ENCODE assay signal across 12 cellular contexts in the genomic region with DNA sequence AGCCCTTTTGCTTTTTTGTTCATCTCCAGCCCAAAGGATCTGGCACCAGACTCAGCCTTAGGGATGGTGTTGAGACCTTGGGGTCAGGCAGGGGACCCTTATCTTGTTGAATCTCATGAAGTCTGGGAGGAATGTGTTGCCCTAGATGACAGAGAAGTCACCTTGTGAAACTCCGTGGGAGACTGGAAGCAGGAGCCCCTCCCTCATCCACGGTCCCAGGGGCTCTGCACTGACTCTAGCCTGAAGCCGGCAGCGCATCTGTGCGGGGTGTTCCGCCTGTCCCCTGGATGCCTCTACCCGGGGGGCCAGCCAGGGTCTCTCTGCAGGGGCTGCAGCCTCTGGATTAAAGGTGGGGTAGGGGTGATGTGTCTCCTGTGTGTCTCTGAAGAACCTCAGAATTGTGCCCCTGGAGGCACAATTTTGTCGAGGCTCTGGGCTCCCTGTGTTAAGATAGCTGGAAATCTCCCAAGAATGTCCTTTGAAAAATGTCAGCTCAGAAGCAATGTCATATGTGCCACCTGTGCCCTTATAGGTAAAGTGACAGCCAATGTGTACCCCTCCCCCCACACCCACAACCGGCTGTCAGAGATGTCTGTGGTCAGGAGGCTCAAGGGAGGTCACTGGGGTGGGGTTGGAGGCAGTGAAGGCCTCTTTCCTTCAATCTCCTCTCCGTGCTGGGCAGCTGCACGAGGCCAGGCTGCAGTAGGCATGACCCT. TPM values are rescaled to one million over a fixed set of nuclear protein-coding genes. Genes with fewer than 3 reads are reported as not detected.
DNase-seq lines count a peak whose midpoint lies in the region; ATAC-seq and TF ChIP-seq lines count a peak whose summit lies in the region.
"Had no signal": no experiment of that assay in that cellular context is flagged by ENCODE, and none has a peak within 500 bp of the region (broad histone marks: within the 10 kb centered on the region; RNA-seq: fewer than 3 reads in every experiment).

No MANE protein-coding gene starts in this region.

- no peak overlapping the region for H3K4me3 Mint-ChIP-seq in activated naive CD8-positive, alpha-beta T cell treated with anti-CD3 and anti-CD28 coated beads, Interleukin-2, amount 10 ng/mL, durations not matched to agents 7 days and 5 days
- H3K4me3 Mint-ChIP-seq in activated naive CD8-positive, alpha-beta T cell treated with anti-CD3 and anti-CD28 coated beads for 36 hours, result no peak overlapping the region
- peak overlapping the region; percentile 34 for H3K4me3 Mint-ChIP-seq in type B pancreatic cell
- no peak overlapping the region for H3K4me3 Mint-ChIP-seq in immature natural killer cell
- H3K4me3 Mint-ChIP-seq: memory B cell had no signal

- peak; percentile 12 for ATAC-seq in activated naive CD8-positive, alpha-beta T cell treated with anti-CD3 and anti-CD28 coated beads, Interleukin-2, amount 10 ng/mL, durations not matched to agents 7 days and 5 days (ENCODE audit: low read depth)
- no peak for ATAC-seq in HG03175 (IDR thresholded peaks at IDR 0.05; ENCODE audit: unreplicated experiment)

- POLR2A ChIA-PET in activated naive CD8-positive, alpha-beta T cell treated with anti-CD3 and anti-CD28 coated beads, Interleukin-2, amount 10 ng/mL, durations not matched to agents 7 days and 5 days (lab: Charles Lee), result interaction anchor here (0.6 kb wide), 1 partner anchor 13 kb away, joined by 4 read pairs; no protein-coding TSS in a partner anchor

- H3K9me3 Mint-ChIP-seq in activated naive CD8-positive, alpha-beta T cell treated with anti-CD3 and anti-CD28 coated beads, Interleukin-2, amount 10 ng/mL, durations not matched to agents 7 days and 5 days, result no peaks in the 10 kb centered on the region
- no peaks in the 10 kb centered on the region for H3K9me3 Mint-ChIP-seq in activated naive CD8-positive, alpha-beta T cell treated with anti-CD3 and anti-CD28 coated beads for 36 hours
- H3K9me3 Mint-ChIP-seq in type B pancreatic cell (no peaks in the 10 kb centered on the region), immature natural killer cell (no peaks in the 10 kb centered on the region)
- H3K9me3 Mint-ChIP-seq: memory B cell had no signal

- DNase-seq in activated naive CD8-positive, alpha-beta T cell treated with anti-CD3 and anti-CD28 coated beads, Interleukin-2, amount 10 ng/mL, durations not matched to agents 7 days and 5 days, result no peak
- DNase-seq in activated naive CD8-positive, alpha-beta T cell treated with anti-CD3 and anti-CD28 coated beads for 36 hours, result no peak
- DNase-seq in myocyte (ENCODE audit: low read depth) (peak; percentile 89), type B pancreatic cell (ENCODE audit: extremely low spot score, unreplicated experiment) (no peak), KG1 (lab: John Stamatoyannopoulos, UW) (no peak), immature natural killer cell (no peak)
- DNase-seq: GDM1; NCI-H2029; stimulated activated CD4-positive, alpha-beta T cell treated with anti-CD3 and anti-CD28 coated beads, Interleukin-2, amount 100 ng/mL, for 24 hours had no signal

- TF ChIP-seq CTCF in type B pancreatic cell (conservative IDR thresholded peaks at IDR 0.05), result no peak

- peak overlapping the region; percentile 97 for H3K27ac ChIP-seq in cingulate gyrus (ENCODE audit: low read depth, low read length)

- H3K27me3 Mint-ChIP-seq in activated naive CD8-positive, alpha-beta T cell treated with anti-CD3 and anti-CD28 coated beads, Interleukin-2, amount 10 ng/mL, durations not matched to agents 7 days and 5 days, result no peaks in the 10 kb centered on the region
- no peaks in the 10 kb centered on the region for H3K27me3 Mint-ChIP-seq in activated naive CD8-positive, alpha-beta T cell treated with anti-CD3 and anti-CD28 coated beads for 36 hours
- H3K27me3 Mint-ChIP-seq in type B pancreatic cell (no peaks in the 10 kb centered on the region), immature natural killer cell (ENCODE audit: low read depth in 3 of 3) (peaks cover 0 to 2% (median 2%) of the 10 kb centered on the region in 3 donors)
- H3K27me3 Mint-ChIP-seq: memory B cell had no signal

- no peaks in the 10 kb centered on the region for H3K4me1 Mint-ChIP-seq in activated naive CD8-positive, alpha-beta T cell treated with anti-CD3 and anti-CD28 coated beads, Interleukin-2, amount 10 ng/mL, durations not matched to agents 7 days and 5 days
- H3K4me1 Mint-ChIP-seq in activated naive CD8-positive, alpha-beta T cell treated with anti-CD3 and anti-CD28 coated beads for 36 hours, result no peaks in the 10 kb centered on the region
- H3K4me1 Mint-ChIP-seq in type B pancreatic cell (ENCODE audit: unreplicated experiment), result peaks cover 62% of the 10 kb centered on the region
- no peaks in the 10 kb centered on the region for H3K4me1 Mint-ChIP-seq in immature natural killer cell
- H3K4me1 Mint-ChIP-seq: memory B cell had no signal

- no peaks in the 10 kb centered on the region for H3K36me3 Mint-ChIP-seq in activated naive CD8-positive, alpha-beta T cell treated with anti-CD3 and anti-CD28 coated beads, Interleukin-2, amount 10 ng/mL, durations not matched to agents 7 days and 5 days
- H3K36me3 Mint-ChIP-seq in activated naive CD8-positive, alpha-beta T cell treated with anti-CD3 and anti-CD28 coated beads for 36 hours, result no peaks in the 10 kb centered on the region
- H3K36me3 Mint-ChIP-seq in type B pancreatic cell (no peaks in the 10 kb centered on the region), immature natural killer cell (no peaks in the 10 kb centered on the region)

- no peak overlapping the region for H3K27ac Mint-ChIP-seq in activated naive CD8-positive, alpha-beta T cell treated with anti-CD3 and anti-CD28 coated beads, Interleukin-2, amount 10 ng/mL, durations not matched to agents 7 days and 5 days
- no peak overlapping the region for H3K27ac Mint-ChIP-seq in activated naive CD8-positive, alpha-beta T cell treated with anti-CD3 and anti-CD28 coated beads for 36 hours
- H3K27ac Mint-ChIP-seq in type B pancreatic cell (peak overlapping the region; percentile 62), immature natural killer cell (peak overlapping the region in 1 of 6 donors; percentile 44)
- H3K27ac Mint-ChIP-seq: memory B cell had no signal

RNA-seq across cellular contexts. Expression of gene CDC42EP4, which starts 32.1 kb away (rescaled TPM):
- total RNA-seq in activated naive CD8-positive, alpha-beta T cell treated with anti-CD3 and anti-CD28 coated beads, Interleukin-2, amount 10 ng/mL, durations not matched to agents 7 days and 5 days, result 1 to 10 TPM; 1.5 to 2.7 TPM
- under 1 TPM; 0.56 to 0.98 TPM for total RNA-seq in activated naive CD8-positive, alpha-beta T cell treated with anti-CD3 and anti-CD28 coated beads for 36 hours
- total RNA-seq in myocyte, result 3.0 and 5.1 TPM in 2 replicates
- 8.3 TPM for polyA plus RNA-seq in myocyte (2012)
- 24.7 and 78.8 TPM in 2 replicates for total RNA-seq in type B pancreatic cell (ENCODE audit: low replicate concordance)
- polyA plus RNA-seq in immature natural killer cell, result under 1 TPM in 2 of 3 donors, not detected in 1; 0.26 to 0.41 TPM
